ENCODE assay signal across 8 cellular contexts in the genomic region with DNA sequence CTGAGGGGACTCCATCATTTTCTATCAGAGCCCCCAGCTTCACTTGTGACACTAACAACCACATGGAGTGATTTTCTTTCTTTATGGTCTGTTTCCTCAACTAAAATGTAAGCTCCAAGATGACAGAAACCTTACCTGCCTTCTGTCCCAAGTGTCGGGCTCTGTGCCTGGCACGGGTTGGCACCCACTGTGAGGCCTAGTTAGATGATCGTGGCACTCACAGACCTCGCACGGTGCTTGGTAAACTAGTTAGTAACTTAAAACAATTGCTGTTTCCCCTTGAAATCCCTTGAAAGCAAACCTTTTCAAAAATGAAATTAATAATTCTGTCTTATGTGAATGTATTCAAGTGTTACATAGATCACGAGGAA. TPM values are rescaled to one million over a fixed set of nuclear protein-coding genes. Genes with fewer than 3 reads are reported as not detected.
DNase-seq lines count a peak whose midpoint lies in the region; ATAC-seq and TF ChIP-seq lines count a peak whose summit lies in the region.
"Not testable (repeated sequence)": the region's sequence is repeated elsewhere in the genome, so short reads cannot be mapped to it uniquely, and the experiment has no call there.

No MANE protein-coding gene starts in this region.

- not testable (repeated sequence) for H3K4me3 Mint-ChIP-seq in activated naive CD8-positive, alpha-beta T cell treated with anti-CD3 and anti-CD28 coated beads for 36 hours; nephron

- not testable (repeated sequence) for DNase-seq in GM23248; RWPE2 (ENCODE audit: low spot score); activated naive CD8-positive, alpha-beta T cell treated with anti-CD3 and anti-CD28 coated beads for 36 hours; epithelial cell of prostate (ENCODE audit: low read depth, low spot score); sigmoid colon
- DNase-seq in cerebellar cortex (ENCODE audit: low spot score), result peak; percentile 62
- peak; percentile 5 for DNase-seq in transverse colon

- H2AFZ ChIP-seq in GM23248, result not testable (repeated sequence)

- not testable (repeated sequence) for ATAC-seq in RWPE2 (ENCODE audit: low read depth)

- not testable (repeated sequence) for H3K9me2 ChIP-seq in GM23248 (ENCODE audit: insufficient read depth)

- H3K79me2 ChIP-seq in GM23248 (ENCODE audit: insufficient read depth), result peaks cover 59% of the 10 kb centered on the region

- H3K9me3 Mint-ChIP-seq in activated naive CD8-positive, alpha-beta T cell treated with anti-CD3 and anti-CD28 coated beads for 36 hours; nephron: not testable (repeated sequence)

- not testable (repeated sequence) for H3K4me3 ChIP-seq in GM23248; RWPE2 (ENCODE audit: severe bottlenecking); sigmoid colon; transverse colon

- not testable (repeated sequence) for H3K27me3 ChIP-seq in GM23248 (replicated peaks; ENCODE audit: insufficient read depth); RWPE2 (ENCODE audit: insufficient read depth, poor library complexity, severe bottlenecking); sigmoid colon; transverse colon

- TF ChIP-seq EP300 in sigmoid colon (IDR thresholded peaks at IDR 0.05); transverse colon (IDR thresholded peaks at IDR 0.05; ENCODE audit: low read depth): not testable (repeated sequence)

- peaks cover 14% of the 10 kb centered on the region; the same call in 1 of the 2 replicates for H3K36me3 ChIP-seq in GM23248 (ENCODE audit: low read depth)
- peaks cover 47% of the 10 kb centered on the region for H3K36me3 ChIP-seq in RWPE2 (ENCODE audit: low read depth)
- H3K36me3 ChIP-seq in sigmoid colon, result peaks cover 10 to 72% (median 30%) of the 10 kb centered on the region in 4 donors
- H3K36me3 ChIP-seq in transverse colon, result peaks cover 0 to 42% (median 21%) of the 10 kb centered on the region in 4 donors

- 69 to 79% methylated on average over 6 of the region's 6 CpGs for WGBS in GM23248 (ENCODE audit: low coverage in 1 of 2, low lambda C conversion rate in 2 of 2, missing lambda C conversion rate in 2 of 2), 2 experiments
- WGBS in sigmoid colon, 2 donors, result 92 to 95% methylated on average over 6 of the region's 6 CpGs
- WGBS in transverse colon (ENCODE audit: low coverage in 1 of 2), 2 donors, result 91 to 93% methylated on average over 6 of the region's 6 CpGs

- not testable (repeated sequence) for H3K9me3 ChIP-seq in GM23248 (ENCODE audit: low read depth); RWPE2 (ENCODE audit: severe bottlenecking); sigmoid colon; transverse colon

- peak overlapping the region; percentile 15 for H3K4me2 ChIP-seq in GM23248 (ENCODE audit: unreplicated experiment)

- peak overlapping the region; percentile 31 for H3K27ac Mint-ChIP-seq in activated naive CD8-positive, alpha-beta T cell treated with anti-CD3 and anti-CD28 coated beads for 36 hours
- H3K27ac Mint-ChIP-seq in nephron, result peak overlapping the region in 2 of 3 experiments; percentile 8 to 47

- not testable (repeated sequence) for TF ChIP-seq POLR2A in sigmoid colon (IDR thresholded peaks at IDR 0.05); transverse colon (IDR thresholded peaks at IDR 0.05)

- not testable (repeated sequence) for H3K27me3 Mint-ChIP-seq in activated naive CD8-positive, alpha-beta T cell treated with anti-CD3 and anti-CD28 coated beads for 36 hours; nephron (ENCODE audit: low read depth)

- H3K4me1 Mint-ChIP-seq in activated naive CD8-positive, alpha-beta T cell treated with anti-CD3 and anti-CD28 coated beads for 36 hours, result not testable (repeated sequence)
- peaks cover 23% of the 10 kb centered on the region for H3K4me1 Mint-ChIP-seq in nephron

- not testable (repeated sequence) for TF ChIP-seq CTCF in RWPE2 (IDR thresholded peaks at IDR 0.05; ENCODE audit: poor library complexity, severe bottlenecking); nephron (IDR thresholded peaks at IDR 0.05; ENCODE audit: unreplicated experiment in 3 of 3); sigmoid colon (IDR thresholded peaks at IDR 0.05); transverse colon (IDR thresholded peaks at IDR 0.05)

- not testable (repeated sequence) for H4K20me1 ChIP-seq in GM23248 (ENCODE audit: insufficient read depth)

- peaks cover 33% of the 10 kb centered on the region for H3K4me1 ChIP-seq in GM23248 (ENCODE audit: insufficient read depth)
- peaks cover 13% of the 10 kb centered on the region for H3K4me1 ChIP-seq in RWPE2 (ENCODE audit: insufficient read depth, poor library complexity, severe bottlenecking)
- peaks cover 0 to 48% (median 17%) of the 10 kb centered on the region in 4 donors for H3K4me1 ChIP-seq in sigmoid colon
- peaks cover 0 to 12% (median 1%) of the 10 kb centered on the region in 4 donors for H3K4me1 ChIP-seq in transverse colon

- peak overlapping the region; percentile 51 for H3K9ac ChIP-seq in GM23248

- in situ Hi-C loops in GM23248 (cut with MboI); transverse colon (cut with MboI; ENCODE audit: low pct_ligation_motif_present in 1 of 4, low pct_unique_long_range_greater_than_20kb in 1 of 4, low sequenced_read_pairs in 3 of 4): not testable (repeated sequence)

- peaks cover 25% of the 10 kb centered on the region for H3K36me3 Mint-ChIP-seq in activated naive CD8-positive, alpha-beta T cell treated with anti-CD3 and anti-CD28 coated beads for 36 hours
- peaks cover 73% of the 10 kb centered on the region for H3K36me3 Mint-ChIP-seq in nephron (ENCODE audit: low read depth)

- intact Hi-C loops in sigmoid colon (cut with DNase I); transverse colon (cut with DNase I; ENCODE audit: low total_unique reads): not testable (repeated sequence)

- H3K27ac ChIP-seq in GM23248 (peak overlapping the region; percentile 78), RWPE2 (ENCODE audit: poor library complexity, severe bottlenecking) (peak overlapping the region; percentile 2), epithelial cell of prostate (peak overlapping the region; percentile 17), sigmoid colon (peak overlapping the region in 3 of 4 donors; percentile 1 to 66 (median 40)), transverse colon (peak overlapping the region in 1 of 4 donors; percentile 2)

- peaks cover 47% of the 10 kb centered on the region for H3F3A ChIP-seq in GM23248 (ENCODE audit: insufficient read depth)

RNA-seq across cellular contexts. Expression of a gene that starts 27.5 kb away (rescaled TPM):
- 61.2 and 71.3 TPM in 2 replicates for total RNA-seq in GM23248 (2014; rRNA removed; shearing (Covaris generic))
- polyA plus RNA-seq in GM23248 (2016; fragmentation: Nextera tagmentation; extraction: Ambion mirVana) (108 and 112 TPM in 2 replicates), sigmoid colon (100 to 1,000 TPM in 2 of 3 donors, 10 to 100 TPM in 1; 32.8 to 112 (median 101) TPM)
- total RNA-seq in activated naive CD8-positive, alpha-beta T cell treated with anti-CD3 and anti-CD28 coated beads for 36 hours, result 10 to 100 TPM; 28.3 to 28.5 TPM
- total RNA-seq in sigmoid colon (10 to 100 TPM; 61.2 to 90.6 (median 74.8) TPM), transverse colon (10 to 100 TPM; 44.4 to 76.7 (median 51.0) TPM)

RNA-seq across cellular contexts. Expression of a gene that starts 53.5 kb away (rescaled TPM):
- 63.9 and 73.1 TPM in 2 replicates for total RNA-seq in GM23248 (2014; rRNA removed; shearing (Covaris generic))
- polyA plus RNA-seq in GM23248 (2016; fragmentation: Nextera tagmentation; extraction: Ambion mirVana) (57.8 and 61.1 TPM in 2 replicates), sigmoid colon (100 to 1,000 TPM in 1 of 3 donors, 10 to 100 TPM in 2; 94.3 to 112 (median 99.6) TPM)
- 10 to 100 TPM; 53.4 to 58.7 TPM for total RNA-seq in activated naive CD8-positive, alpha-beta T cell treated with anti-CD3 and anti-CD28 coated beads for 36 hours
- total RNA-seq in sigmoid colon (10 to 100 TPM; 46.4 to 57.3 (median 52.2) TPM), transverse colon (100 to 1,000 TPM in 3 of 4 donors, 10 to 100 TPM in 1; 95.8 to 162 (median 133) TPM)
